8 cellular contexts compared by ENCODE assay signal in genomic region chrX:103831342-103831802, GRCh38. TPM values are rescaled to one million over a fixed set of nuclear protein-coding genes. Genes with fewer than 3 reads are reported as not detected.
DNase-seq lines count a peak whose midpoint lies in the region; ATAC-seq and TF ChIP-seq lines count a peak whose summit lies in the region.

No MANE protein-coding gene starts in this region.

- H3K4me1 ChIP-seq in mononuclear cell (ENCODE audit: insufficient read depth, low read length) (peaks cover 6% of the 10 kb centered on the region), uterus (peaks cover 0 to 6% of the 10 kb centered on the region in 2 donors)

- H3K27me3 ChIP-seq in mononuclear cell (ENCODE audit: insufficient read depth, low read length): peaks cover 2% of the 10 kb centered on the region
- H3K27me3 ChIP-seq in uterus: peaks cover 0 to 4% of the 10 kb centered on the region in 2 donors

- ATAC-seq in GM19455 (IDR thresholded peaks at IDR 0.05; ENCODE audit: unreplicated experiment) (peak; percentile 27), HG03097 (IDR thresholded peaks at IDR 0.05; ENCODE audit: low FRiP score, unreplicated experiment) (no peak)

- peaks cover 0 to 2% of the 10 kb centered on the region in 2 donors for H3K36me3 ChIP-seq in uterus

- TF ChIP-seq CTCF in uterus (IDR thresholded peaks at IDR 0.05): no peak

- DNase-seq in COR-L47 (lab: John Stamatoyannopoulos, UW) (peak; percentile 56), NCI-H526 treated with DMSO at 0.1 percent for 48 hours (lab: John Stamatoyannopoulos, UW) (peak; percentile 25), cerebellar cortex (ENCODE audit: low spot score) (peak; percentile 74), uterus (no peak), GM03348 (ENCODE audit: low spot score) (no peak)

- H3K9me3 ChIP-seq in mononuclear cell (ENCODE audit: low read depth, low read length) (no peaks in the 10 kb centered on the region), uterus (no peaks in the 10 kb centered on the region)

- peak overlapping the region; percentile 78 to 88 for H3K27ac ChIP-seq in uterus

- intact Hi-C loops in uterus (cut with DNase I; ENCODE audit: low total_unique reads): no loop called here

- TF ChIP-seq POLR2A in uterus (IDR thresholded peaks at IDR 0.05): no peak

- peak overlapping the region; percentile 43 for H3K4me3 ChIP-seq in mononuclear cell (ENCODE audit: low read length)
- peak overlapping the region; percentile 43 to 68 for H3K4me3 ChIP-seq in uterus

RNA-seq across cellular contexts. Expression of gene RAB9B, which starts 0.7 kb away (rescaled TPM):
- total RNA-seq in mononuclear cell: under 0.01 TPM
- total RNA-seq in uterus: 10 to 100 TPM in 2 of 4 donors, 1 to 10 TPM in 2; 7.2 to 14.9 (median 11.3) TPM

RNA-seq across cellular contexts. Expression of gene PLP1, which starts 54.7 kb away (rescaled TPM):
- total RNA-seq in mononuclear cell: not detected
- 10 to 100 TPM in 1 of 4 donors, 1 to 10 TPM in 2, under 1 TPM in 1; 0.88 to 41.0 (median 2.0) TPM for total RNA-seq in uterus

Comparison
In these comparisons a context has a peak if more than half of its experiments do, and no peak if none do; other contexts are left out.
1. DNase-seq: peak in COR-L47 (single experiment), NCI-H526 treated with DMSO at 0.1 percent for 48 hours (single experiment) and cerebellar cortex (single experiment); none in uterus (0 of 2) and GM03348 (single experiment).